8 cellular contexts compared by ENCODE assay signal in the genomic region with DNA sequence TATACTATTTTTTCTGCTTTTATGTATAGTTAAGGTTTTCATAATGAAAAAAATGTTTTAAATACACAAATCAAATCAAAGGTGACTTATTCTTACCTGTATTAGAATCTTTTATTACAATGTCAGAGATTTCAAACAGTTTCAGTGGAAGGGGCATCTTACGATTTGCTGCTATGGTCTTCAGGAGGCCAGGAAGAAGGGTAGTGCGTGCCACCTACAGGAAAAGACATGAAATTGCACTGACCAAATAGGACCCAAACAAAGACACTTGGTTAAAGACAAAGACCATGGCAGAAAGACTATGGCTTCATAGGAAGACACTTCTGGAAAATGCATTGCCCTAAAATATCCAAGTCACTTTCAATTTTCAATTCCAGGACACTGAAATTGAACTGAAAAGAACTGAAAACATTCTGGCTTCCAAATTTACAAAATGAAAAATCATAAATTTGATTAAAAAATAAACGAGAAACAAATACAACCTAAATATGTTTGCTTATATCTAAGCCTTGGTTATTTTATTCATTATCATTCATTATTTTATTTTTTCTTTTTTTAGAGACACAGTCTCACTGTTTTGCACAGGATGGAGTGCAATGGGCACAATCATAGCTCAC. TPM values are rescaled to one million over a fixed set of nuclear protein-coding genes. Genes with fewer than 3 reads are reported as not detected.
DNase-seq lines count a peak whose midpoint lies in the region; ATAC-seq and FAIRE-seq lines count a peak whose summit lies in the region.

No MANE protein-coding gene starts in this region.

- DNase-seq in AG20443 (ENCODE audit: low spot score) = peak; percentile 71
- DNase-seq in NCI-H1417 (lab: John Stamatoyannopoulos, UW) = peak; percentile 5 to 78 (median 15)
- peak; percentile 48 for DNase-seq in SW480 (ENCODE audit: low spot score)
- peak; percentile 22 to 61 for DNase-seq in frontal cortex (ENCODE audit: low spot score in 2 of 2)
- DNase-seq in pulmonary artery endothelial cell (ENCODE audit: low read depth, low spot score) = peak; percentile 1
- DNase-seq in stimulated activated CD4-positive, alpha-beta T cell treated with anti-CD3 and anti-CD28 coated beads, Interleukin-15, amount 100 ng/mL, for 24 hours = no peak

- ATAC-seq in GM18499 (IDR thresholded peaks at IDR 0.05; ENCODE audit: insufficient read depth, unreplicated experiment) (peak; percentile 60), HG02798 (IDR thresholded peaks at IDR 0.05; ENCODE audit: poor library complexity, unreplicated experiment) (peak; percentile 88)

- peak; percentile 81 for FAIRE-seq in frontal cortex (lab: Jason Lieb, UNC)

RNA-seq across cellular contexts. Expression of gene FARSB, which starts 42.1 kb away (rescaled TPM):
- total RNA-seq in frontal cortex = 35.5 TPM
- total RNA-seq in pulmonary artery endothelial cell = 20.3 and 20.8 TPM in 2 replicates

RNA-seq across cellular contexts. Expression of gene MOGAT1, which starts 57.6 kb away (rescaled TPM):
- total RNA-seq in frontal cortex = not detected
- not detected in 2 replicates for total RNA-seq in pulmonary artery endothelial cell
